8 cellular contexts compared by ENCODE assay signal in the genomic region with DNA sequence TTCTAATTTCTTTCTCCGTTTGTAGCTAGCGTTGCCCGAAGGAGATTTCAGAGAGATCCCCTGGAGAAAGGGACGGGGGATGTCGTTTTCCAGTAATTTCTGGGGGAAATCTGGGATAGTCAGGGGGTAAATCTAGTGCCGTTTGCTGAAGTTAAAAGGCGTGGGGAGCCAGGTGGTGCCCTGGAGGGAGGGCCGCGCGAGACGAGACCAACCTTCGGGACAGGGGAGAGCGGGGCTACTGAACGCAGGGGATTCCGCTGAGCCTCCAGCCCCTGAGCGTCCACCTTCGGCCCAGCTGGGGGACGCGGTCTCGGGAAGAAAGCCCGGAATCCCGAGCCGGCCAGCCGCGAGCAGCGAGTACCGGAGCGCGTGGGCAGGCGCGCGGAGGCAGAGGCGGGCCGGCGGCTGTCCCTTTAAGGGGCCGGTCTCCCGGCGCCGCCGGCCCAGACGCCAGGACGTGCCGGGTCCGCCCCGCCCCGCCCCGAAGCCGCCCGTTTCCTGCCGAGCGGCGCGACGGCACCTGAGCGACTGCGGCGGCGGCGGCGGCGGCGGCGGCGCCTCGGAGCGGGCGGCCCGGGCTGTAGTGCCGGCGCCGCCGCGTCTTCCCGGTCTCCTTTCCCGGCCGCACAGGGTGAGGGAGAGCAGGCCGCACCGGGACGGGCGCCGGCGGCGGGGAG. TPM values are rescaled to one million over a fixed set of nuclear protein-coding genes. Genes with fewer than 3 reads are reported as not detected.
DNase-seq lines count a peak whose midpoint lies in the region; ATAC-seq and TF ChIP-seq lines count a peak whose summit lies in the region.

Gene KTN1 (plus strand): TSS at position 484 of the 677 bp plus-strand sequence. CDS start 31,842 bp downstream, outside the sequence.

- intact Hi-C loops in activated T-helper 2 cell treated with anti-CD3 and anti-CD28 coated beads, Interferon-gamma antibody, Interleukin-2, Interleukin-4, amounts not matched to agents 10 μg/mL and 5 μg/mL and 100 μg/mL, durations not matched to agents 14 hours and 24 hours and 36 hours (cut with micrococcal nuclease), result loop anchor here (2.0 to 10.0 kb wide), 3 partner anchors 62 to 305 kb away; partner anchors contain the start of gene FBXO34

- TF ChIP-seq CTCF in fibroblast of pulmonary artery (IDR thresholded peaks at IDR 0.05; ENCODE audit: low read length, missing control alignments) (no peak), nephron (IDR thresholded peaks at IDR 0.05; ENCODE audit: unreplicated experiment in 3 of 3) (no peak)

- peaks cover 33% of the 10 kb centered on the region for H3K4me1 Mint-ChIP-seq in activated T-helper 2 cell treated with anti-CD3 and anti-CD28 coated beads, Interferon-gamma antibody, Interleukin-2, Interleukin-4, amounts not matched to agents 10 μg/mL and 5 μg/mL and 100 μg/mL, durations not matched to agents 14 hours and 24 hours and 36 hours (ENCODE audit: low read depth)
- H3K4me1 Mint-ChIP-seq in nephron, result peaks cover 23% of the 10 kb centered on the region
- H3K4me1 Mint-ChIP-seq in stimulated activated naive CD8-positive, alpha-beta T cell treated with anti-CD3 and anti-CD28 coated beads, Interleukin-15, Interleukin-2, amounts not matched to agents 100 ng/mL and 50 ng/mL, for 24 hours (ENCODE audit: low read depth), result peaks cover 18% of the 10 kb centered on the region

- ATAC-seq in GM21576 (IDR thresholded peaks at IDR 0.05; ENCODE audit: unreplicated experiment), result peak; percentile 74

- DNase-seq in DMS53 treated with DMSO at 0.1 percent for 48 hours (lab: John Stamatoyannopoulos, UW; ENCODE audit: unreplicated experiment), result peak; percentile 82
- peak; percentile 49 for DNase-seq in Jurkat, Clone E6-1 (ENCODE audit: low read depth, low spot score)
- DNase-seq in activated T-helper 2 cell treated with anti-CD3 and anti-CD28 coated beads, Interferon-gamma antibody, Interleukin-2, Interleukin-4, amounts not matched to agents 10 μg/mL and 5 μg/mL and 100 μg/mL, durations not matched to agents 14 hours and 24 hours and 36 hours (ENCODE audit: low spot score), result peak; percentile 80
- peak; percentile 73 for DNase-seq in fibroblast of pulmonary artery (ENCODE audit: low read depth)

- H3K4me3 ChIP-seq in Jurkat, Clone E6-1 (ENCODE audit: low read length), result peak within 1 kb of the TSS; percentile 79
- H3K4me3 ChIP-seq in fibroblast of pulmonary artery (replicated peaks; ENCODE audit: low read depth, low read length), result peak within 1 kb of the TSS; percentile 81

- no peaks in the 10 kb centered on the region for H3K9me3 Mint-ChIP-seq in activated T-helper 2 cell treated with anti-CD3 and anti-CD28 coated beads, Interferon-gamma antibody, Interleukin-2, Interleukin-4, amounts not matched to agents 10 μg/mL and 5 μg/mL and 100 μg/mL, durations not matched to agents 14 hours and 24 hours and 36 hours
- H3K9me3 Mint-ChIP-seq in nephron, result no peaks in the 10 kb centered on the region
- H3K9me3 Mint-ChIP-seq in stimulated activated naive CD8-positive, alpha-beta T cell treated with anti-CD3 and anti-CD28 coated beads, Interleukin-15, Interleukin-2, amounts not matched to agents 100 ng/mL and 50 ng/mL, for 24 hours, result no peaks in the 10 kb centered on the region

- peaks cover 3% of the 10 kb centered on the region for H3K36me3 Mint-ChIP-seq in activated T-helper 2 cell treated with anti-CD3 and anti-CD28 coated beads, Interferon-gamma antibody, Interleukin-2, Interleukin-4, amounts not matched to agents 10 μg/mL and 5 μg/mL and 100 μg/mL, durations not matched to agents 14 hours and 24 hours and 36 hours (ENCODE audit: low read depth)
- peaks cover 3% of the 10 kb centered on the region for H3K36me3 Mint-ChIP-seq in nephron (ENCODE audit: low read depth)
- H3K36me3 Mint-ChIP-seq in stimulated activated naive CD8-positive, alpha-beta T cell treated with anti-CD3 and anti-CD28 coated beads, Interleukin-15, Interleukin-2, amounts not matched to agents 100 ng/mL and 50 ng/mL, for 24 hours (ENCODE audit: low read depth), result no peaks in the 10 kb centered on the region

- no peaks in the 10 kb centered on the region for H3K27me3 Mint-ChIP-seq in activated T-helper 2 cell treated with anti-CD3 and anti-CD28 coated beads, Interferon-gamma antibody, Interleukin-2, Interleukin-4, amounts not matched to agents 10 μg/mL and 5 μg/mL and 100 μg/mL, durations not matched to agents 14 hours and 24 hours and 36 hours (ENCODE audit: low read depth)
- no peaks in the 10 kb centered on the region for H3K27me3 Mint-ChIP-seq in nephron (ENCODE audit: low read depth)
- H3K27me3 Mint-ChIP-seq in stimulated activated naive CD8-positive, alpha-beta T cell treated with anti-CD3 and anti-CD28 coated beads, Interleukin-15, Interleukin-2, amounts not matched to agents 100 ng/mL and 50 ng/mL, for 24 hours, result no peaks in the 10 kb centered on the region

- TF ChIP-seq POLR2A in Raji (IDR thresholded peaks at IDR 0.05; ENCODE audit: insufficient read depth, low read depth, low read length), result peak; percentile 72

- H3K27ac Mint-ChIP-seq in activated T-helper 2 cell treated with anti-CD3 and anti-CD28 coated beads, Interferon-gamma antibody, Interleukin-2, Interleukin-4, amounts not matched to agents 10 μg/mL and 5 μg/mL and 100 μg/mL, durations not matched to agents 14 hours and 24 hours and 36 hours, result peak within 1 kb of the TSS; percentile 86
- H3K27ac Mint-ChIP-seq in nephron, result peak within 1 kb of the TSS; percentile 94 to 98 (median 96)
- peak within 1 kb of the TSS; percentile 90 for H3K27ac Mint-ChIP-seq in stimulated activated naive CD8-positive, alpha-beta T cell treated with anti-CD3 and anti-CD28 coated beads, Interleukin-15, Interleukin-2, amounts not matched to agents 100 ng/mL and 50 ng/mL, for 24 hours

- H3K4me3 Mint-ChIP-seq in activated T-helper 2 cell treated with anti-CD3 and anti-CD28 coated beads, Interferon-gamma antibody, Interleukin-2, Interleukin-4, amounts not matched to agents 10 μg/mL and 5 μg/mL and 100 μg/mL, durations not matched to agents 14 hours and 24 hours and 36 hours (ENCODE audit: low read depth), result peak within 1 kb of the TSS; percentile 90
- H3K4me3 Mint-ChIP-seq in nephron, result peak within 1 kb of the TSS; percentile 97 to 98 (median 97)
- peak within 1 kb of the TSS; percentile 92 for H3K4me3 Mint-ChIP-seq in stimulated activated naive CD8-positive, alpha-beta T cell treated with anti-CD3 and anti-CD28 coated beads, Interleukin-15, Interleukin-2, amounts not matched to agents 100 ng/mL and 50 ng/mL, for 24 hours

RNA-seq across cellular contexts. Expression of gene KTN1, which starts in this region (rescaled TPM):
- 89.3 TPM for polyA plus RNA-seq in Jurkat, Clone E6-1 (2012; ENCODE audit: insufficient read depth, insufficient read length)
- total RNA-seq in activated T-helper 2 cell treated with anti-CD3 and anti-CD28 coated beads, Interferon-gamma antibody, Interleukin-2, Interleukin-4, amounts not matched to agents 10 μg/mL and 5 μg/mL and 100 μg/mL, durations not matched to agents 14 hours and 24 hours and 36 hours, result 135 and 137 TPM in 2 replicates

Comparison
In these comparisons a context has a peak if more than half of its experiments do, and no peak if none do; other contexts are left out.
1. Peak in every context shown above with its lines: DNase-seq, ATAC-seq and H3K4me3 ChIP-seq.